8 cellular contexts compared by ENCODE assay signal in the genomic region with DNA sequence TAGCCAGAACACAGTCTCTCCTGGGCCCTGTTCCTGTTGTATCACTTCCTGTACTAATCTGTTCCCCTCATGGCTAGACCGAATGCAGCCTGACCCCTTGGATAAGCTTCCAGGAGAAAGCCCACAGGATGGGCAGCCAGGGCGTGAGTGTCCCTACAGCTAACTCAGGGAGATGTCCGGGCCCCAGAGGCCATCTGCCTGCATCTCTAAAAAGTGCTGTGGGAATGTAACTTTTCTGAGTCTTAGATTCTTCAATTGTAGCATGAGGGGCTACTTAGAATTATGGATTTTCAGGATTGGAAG. TPM values are rescaled to one million over a fixed set of nuclear protein-coding genes. Genes with fewer than 3 reads are reported as not detected.
DNase-seq lines count a peak whose midpoint lies in the region; ATAC-seq, FAIRE-seq and TF ChIP-seq lines count a peak whose summit lies in the region.

No MANE protein-coding gene starts in this region.

- H3K9me3 ChIP-seq in heart left ventricle (no peaks in the 10 kb centered on the region), H1 (ENCODE audit: insufficient read depth in 2 of 2, low read depth in 1 of 2, low read length in 1 of 2) (no peaks in the 10 kb centered on the region), neural cell (ENCODE audit: low read length) (no peaks in the 10 kb centered on the region), aorta (ENCODE audit: control insufficient read depth, low read length) (no peaks in the 10 kb centered on the region)

- no peak overlapping the region for H3K56ac ChIP-seq in H1 (replicated peaks; ENCODE audit: insufficient read length, low read depth, low read length)

- peak overlapping the region; percentile 90 to 100 (median 99) for H3K27ac ChIP-seq in heart left ventricle
- H3K27ac ChIP-seq in H1 (ENCODE audit: low read depth, low read length), result no peak overlapping the region
- peak overlapping the region; percentile 61 for H3K27ac ChIP-seq in neural cell (ENCODE audit: low read length)
- H3K27ac ChIP-seq in aorta (ENCODE audit: low read depth in 1 of 2, low read length in 2 of 2), result peak overlapping the region; percentile 87 to 98

- H3K79me1 ChIP-seq in H1 (ENCODE audit: low read depth, low read length), result no peaks in the 10 kb centered on the region; the same call in 1 of the 2 replicates

- H2BK20ac ChIP-seq in H1 (ENCODE audit: low read length), result no peak overlapping the region; the same call in 1 of the 2 replicates

- no peak overlapping the region for H2BK120ac ChIP-seq in H1 (replicated peaks; ENCODE audit: low read depth, low read length)

- 0 out of 2 replicates have a peak overlapping the region, but pooled peaks have one; percentile 26 for H2AK5ac ChIP-seq in H1 (ENCODE audit: low read depth, low read length)

- H4K5ac ChIP-seq in H1 (ENCODE audit: insufficient read length, low read depth, low read length), result no peak overlapping the region

- H3K18ac ChIP-seq in H1 (ENCODE audit: extremely low read depth, low read length), result peak overlapping the region; percentile 66; the same call in 1 of the 2 replicates

- H3K4me3 ChIP-seq in heart left ventricle (peak overlapping the region in 1 of 12 donors; percentile 2), H1 (ENCODE audit: extremely low read depth in 1 of 4, insufficient read depth in 2 of 4, low read depth in 3 of 4, low read length in 4 of 4) (no peak overlapping the region), neural cell (ENCODE audit: low read length) (no peak overlapping the region), aorta (ENCODE audit: low read length in 2 of 2) (no peak overlapping the region)

- TF ChIP-seq RAD21 in H1 (IDR thresholded peaks at IDR 0.05 in 1 of 2, conservative IDR thresholded peaks at IDR 0.05 in 1 of 2; ENCODE audit: low read depth in 2 of 2, low read length in 2 of 2) (no peak), neural cell (conservative IDR thresholded peaks at IDR 0.05) (no peak)

- intact Hi-C loops in heart left ventricle (cut with DNase I) (no loop called here), Right ventricle myocardium superior (cut with DNase I) (no loop called here), aorta (cut with DNase I) (no loop called here)

- POLR2A ChIA-PET in H1 (lab: Charles Lee; ENCODE audit: partially characterized antibody), result interaction anchor here (1.0 to 29.8 kb wide), 5 partner anchors 17 to 97 kb away, joined by 3 to 1569 read pairs (median 184); a partner anchor contains a TSS

- H3K23ac ChIP-seq in H1 (ENCODE audit: insufficient read length), result no peak overlapping the region

- no peak overlapping the region for H4K8ac ChIP-seq in H1 (ENCODE audit: extremely low read depth, insufficient read depth, low read length)

- H3K4me1 ChIP-seq in heart left ventricle (peaks cover 54 to 97% (median 95%) of the 10 kb centered on the region in 12 donors), H1 (replicated peaks in 1 of 4; ENCODE audit: control insufficient read depth in 3 of 4, insufficient read depth in 4 of 4, low read length in 3 of 4) (peaks cover 41 to 63% (median 51%) of the 10 kb centered on the region in 4 experiments), aorta (ENCODE audit: control insufficient read depth in 1 of 2, insufficient read depth in 2 of 2, low read length in 2 of 2) (peaks cover 2% of the 10 kb centered on the region in 2 donors)

- no peak overlapping the region for H4K91ac ChIP-seq in H1 (replicated peaks; ENCODE audit: insufficient read length, low read length)

- no peak overlapping the region for H3K14ac ChIP-seq in H1 (ENCODE audit: insufficient read length)

- no peaks in the 10 kb centered on the region for H3K36me3 ChIP-seq in heart left ventricle
- H3K36me3 ChIP-seq in H1 (ENCODE audit: control insufficient read depth in 2 of 4, insufficient read depth in 4 of 4, low read length in 3 of 4), result no peaks in the 10 kb centered on the region
- no peaks in the 10 kb centered on the region for H3K36me3 ChIP-seq in neural cell (ENCODE audit: insufficient read depth, low read length)
- no peaks in the 10 kb centered on the region for H3K36me3 ChIP-seq in aorta (ENCODE audit: control insufficient read depth in 1 of 2, insufficient read depth in 2 of 2, low read length in 1 of 2)

- H3K4me2 ChIP-seq in H1 (ENCODE audit: insufficient read depth in 1 of 2, low read depth in 2 of 2, low read length in 2 of 2), result 0 out of 4 replicates have a peak overlapping the region, but pooled peaks of 1 of the 2 experiments have one; percentile 3
- H3K4me2 ChIP-seq in neural cell (ENCODE audit: low read length), result no peak overlapping the region

- no peaks in the 10 kb centered on the region for H3K9me2 ChIP-seq in neural cell (ENCODE audit: insufficient read depth, low read length)

- TF ChIP-seq CTCF in heart left ventricle (IDR thresholded peaks at IDR 0.05) (no peak), H1 (IDR thresholded peaks at IDR 0.05; ENCODE audit: control extremely low read depth in 1 of 3, insufficient read depth in 1 of 3, low read depth in 1 of 3, low read length in 3 of 3) (no peak), neural cell (IDR thresholded peaks at IDR 0.05; ENCODE audit: poor library complexity, severe bottlenecking) (no peak)

- H2BK12ac ChIP-seq in H1 (ENCODE audit: low read depth, low read length), result peak overlapping the region; percentile 77

- H2AFZ ChIP-seq in H1 (ENCODE audit: low read length) (no peak overlapping the region), neural cell (ENCODE audit: low read depth, low read length) (no peak overlapping the region)

- no peak for TF ChIP-seq POLR2A in heart left ventricle (IDR thresholded peaks at IDR 0.05)
- no peak for TF ChIP-seq POLR2A in H1 (IDR thresholded peaks at IDR 0.05; ENCODE audit: control extremely low read depth in 1 of 2, low read depth in 2 of 2, low read length in 2 of 2)

- H3K27me3 ChIP-seq in heart left ventricle, result no peaks in the 10 kb centered on the region
- H3K27me3 ChIP-seq in H1 (replicated peaks in 1 of 4; ENCODE audit: control insufficient read depth in 3 of 4, extremely low read depth in 1 of 4, insufficient read depth in 3 of 4, low read length in 3 of 4), result no peaks in the 10 kb centered on the region
- H3K27me3 ChIP-seq in neural cell (ENCODE audit: insufficient read depth, low read depth, low read length), result no peaks in the 10 kb centered on the region
- H3K27me3 ChIP-seq in aorta (ENCODE audit: control insufficient read depth in 1 of 2, insufficient read depth in 2 of 2, low read length in 1 of 2), result no peaks in the 10 kb centered on the region

- TF ChIP-seq EP300 in H1 (IDR thresholded peaks at IDR 0.05; ENCODE audit: borderline replicate concordance in 1 of 2, low read depth in 2 of 2, low read length in 2 of 2) (no peak), neural cell (conservative IDR thresholded peaks at IDR 0.05; ENCODE audit: poor library complexity, severe bottlenecking) (no peak)

- peak overlapping the region; percentile 91; the same call in 1 of the 2 replicates for H2BK5ac ChIP-seq in H1 (ENCODE audit: low read depth, low read length)

- H3K23me2 ChIP-seq in H1 (ENCODE audit: low read depth, low read length), result no peaks in the 10 kb centered on the region; the same call in 1 of the 2 replicates

- 0 out of 4 replicates have a peak, but pooled peaks cover 0 to 1% of the 10 kb centered on the region in 2 experiments for H3K79me2 ChIP-seq in H1 (ENCODE audit: control insufficient read depth in 1 of 2, insufficient read depth in 2 of 2, low read length in 2 of 2)
- peaks cover 88% of the 10 kb centered on the region for H3K79me2 ChIP-seq in neural cell (replicated peaks; ENCODE audit: insufficient read depth, low read length)

- FAIRE-seq in H1 (lab: Jason Lieb, UNC), result no peak

- no peak overlapping the region for H3K4ac ChIP-seq in H1 (replicated peaks; ENCODE audit: insufficient read length, low read depth, low read length)

- WGBS in heart left ventricle, 4 donors, result 36 to 60% (median 57%) methylated on average over 3 of the region's 3 CpGs
- 91% methylated on average over 3 of the region's 3 CpGs; no CpG with 5 or more reads in 1 of the 2 experiments for WGBS in H1 (ENCODE audit: extremely low coverage in 1 of 2, insufficient coverage in 1 of 2, insufficient read length in 1 of 2, insufficient replicate concordance in 2 of 2, low coverage in 1 of 2, low lambda C conversion rate in 2 of 2, missing lambda C conversion rate in 1 of 2), 2 experiments
- 34 to 41% methylated on average over 3 of the region's 3 CpGs for WGBS in aorta, 2 donors

- ATAC-seq in heart left ventricle, result no peak
- no peak for ATAC-seq in Right ventricle myocardium superior (ENCODE audit: poor library complexity)
- no peak for ATAC-seq in aorta (ENCODE audit: low FRiP score)

- H3F3A ChIP-seq in neural cell (ENCODE audit: insufficient read depth, low read length, poor library complexity, severe bottlenecking), result peaks cover 23% of the 10 kb centered on the region

- CTCF ChIA-PET in H1 (lab: Charles Lee; ENCODE audit: partially characterized antibody), result interaction anchor here (1.0 to 29.0 kb wide), 4 partner anchors 16 to 110 kb away, joined by 3 to 809 read pairs (median 104); no protein-coding TSS in a partner anchor

- H3K9ac ChIP-seq in H1 (replicated peaks in 1 of 4; ENCODE audit: extremely low read depth in 1 of 4, low read depth in 3 of 4, low read length in 3 of 4), result no peak overlapping the region
- peak overlapping the region; percentile 47 for H3K9ac ChIP-seq in neural cell (ENCODE audit: low read length)

- no peak for DNase-seq in heart left ventricle
- no peak for DNase-seq in Right ventricle myocardium superior
- DNase-seq in H1 (ENCODE audit: low read depth in 1 of 2, low spot score in 2 of 2), result no peak
- DNase-seq in aorta, result peak in 1 of 2 donors; percentile 63
- DNase-seq in midbrain (lab: John Stamatoyannopoulos, UW), result no peak
- no peak for DNase-seq in NCI-H446 treated with DMSO at 0.1 percent for 48 hours (lab: John Stamatoyannopoulos, UW)
- no peak for DNase-seq in NOMO-1 (lab: John Stamatoyannopoulos, UW; ENCODE audit: unreplicated experiment in 2 of 2)

- H2BK15ac ChIP-seq in H1 (ENCODE audit: low read length), result peak overlapping the region; percentile 90; the same call in 1 of the 2 replicates

- H4K20me1 ChIP-seq in H1 (replicated peaks in 1 of 2; ENCODE audit: control insufficient read depth in 1 of 2, insufficient read depth in 2 of 2, low read length in 2 of 2), result no peaks in the 10 kb centered on the region
- H4K20me1 ChIP-seq in neural cell (ENCODE audit: insufficient read depth), result no peaks in the 10 kb centered on the region

RNA-seq across cellular contexts. Expression of a gene that starts 7.7 kb away (rescaled TPM):
- total RNA-seq in heart left ventricle, result 1,000 to 10,000 TPM; 1,047 to 9,662 (median 6,606) TPM
- polyA plus RNA-seq in heart left ventricle, result 1,000 to 10,000 TPM; 1,168 to 4,497 TPM
- 5,573 TPM for total RNA-seq in Right ventricle myocardium superior
- total RNA-seq in H1 (2021; fragmentation: NEBNext Ultra II Directional; extraction: Animal tissue kit (Norgen Biotek cat#: 25700)), result 911 and 984 TPM in 2 replicates
- 115 and 138 TPM in 2 replicates for polyA plus RNA-seq in H1 (2011; rRNA removed)
- 212 TPM for polyA plus RNA-seq in H1 (2011; cell fraction: cytosol; rRNA removed)
- polyA plus RNA-seq in H1 (2011; cell fraction: nucleus; rRNA removed), result 619 TPM
- 175 to 282 TPM (median 222 TPM) in 4 replicates for polyA plus RNA-seq in H1 (2012, experiment 1 of 2)
- polyA plus RNA-seq in H1 (2012, experiment 2 of 2), result 15.8 TPM
- 300 TPM for polyA plus RNA-seq in H1 (2013, experiment 1 of 2)
- 230 TPM for polyA plus RNA-seq in H1 (2013, experiment 2 of 2)
- 1,379 and 1,792 TPM in 2 replicates for polyA minus RNA-seq in H1 (2011; rRNA and poly(A)+ RNA removed)
- 1,548 TPM for polyA minus RNA-seq in H1 (2011; cell fraction: cytosol; rRNA and poly(A)+ RNA removed)
- 4,417 TPM for polyA minus RNA-seq in H1 (2011; cell fraction: nucleus; rRNA and poly(A)+ RNA removed)
- polyA plus RNA-seq in neural cell, result 1,383 and 1,630 TPM in 2 replicates
- 48,171 and 65,838 TPM in 2 replicates for polyA minus RNA-seq in neural cell
- total RNA-seq in aorta, result over 10,000 TPM; 16,103 to 18,225 TPM
- 100 to 1,000 TPM; 228 to 370 TPM for polyA plus RNA-seq in aorta

RNA-seq across cellular contexts. Expression of a gene that starts 33.8 kb away (rescaled TPM):
- total RNA-seq in heart left ventricle (100 to 1,000 TPM in 1 of 9 donors, 10 to 100 TPM in 8; 51.6 to 135 (median 62.2) TPM), Right ventricle myocardium superior (60.5 TPM), aorta (10 to 100 TPM; 74.0 to 74.4 TPM)
- polyA plus RNA-seq in heart left ventricle (10 to 100 TPM; 86.6 to 90.2 TPM), H1 (2011; rRNA removed) (77.7 and 111 TPM in 2 replicates), neural cell (48.3 and 56.2 TPM in 2 replicates), aorta (10 to 100 TPM; 31.3 to 98.9 TPM)
- total RNA-seq in H1 (2021; fragmentation: NEBNext Ultra II Directional; extraction: Animal tissue kit (Norgen Biotek cat#: 25700)), result 59.4 and 59.8 TPM in 2 replicates
- polyA plus RNA-seq in H1 (2011; cell fraction: cytosol; rRNA removed), result 81.5 TPM
- polyA plus RNA-seq in H1 (2011; cell fraction: nucleus; rRNA removed), result 125 TPM
- 25.2 to 54.4 TPM (median 48.4 TPM) in 4 replicates for polyA plus RNA-seq in H1 (2012, experiment 1 of 2)
- polyA plus RNA-seq in H1 (2012, experiment 2 of 2), result 47.9 TPM
- polyA plus RNA-seq in H1 (2013, experiment 1 of 2), result 44.5 TPM
- 50.1 TPM for polyA plus RNA-seq in H1 (2013, experiment 2 of 2)
- polyA minus RNA-seq in H1 (2011; rRNA and poly(A)+ RNA removed), result 40.4 and 48.7 TPM in 2 replicates
- polyA minus RNA-seq in H1 (2011; cell fraction: cytosol; rRNA and poly(A)+ RNA removed), result 40.9 TPM
- 32.2 TPM for polyA minus RNA-seq in H1 (2011; cell fraction: nucleus; rRNA and poly(A)+ RNA removed)
- 35.3 and 55.3 TPM in 2 replicates for polyA minus RNA-seq in neural cell
